Comparison of ENCODE assay signal across 13 cellular contexts in genomic region chr16:25135239-25135878, GRCh38. TPM values are rescaled to one million over a fixed set of nuclear protein-coding genes. Genes with fewer than 3 reads are reported as not detected.
DNase-seq lines count a peak whose midpoint lies in the region; ATAC-seq, FAIRE-seq and TF ChIP-seq lines count a peak whose summit lies in the region.
"Had no signal": no experiment of that assay in that cellular context is flagged by ENCODE, and none has a peak within 500 bp of the region (broad histone marks: within the 10 kb centered on the region; RNA-seq: fewer than 3 reads in every experiment).

No MANE protein-coding gene starts in this region.

- peak; percentile 41 for TF ChIP-seq CTCF in bronchial epithelial cell (IDR thresholded peaks at IDR 0.05; ENCODE audit: insufficient read depth, low read length, severe bottlenecking)
- TF ChIP-seq CTCF in retinal pigment epithelial cell (conservative IDR thresholded peaks at IDR 0.05; ENCODE audit: low read depth, low read length): peak; percentile 60

- H3K36me3 ChIP-seq in bronchial epithelial cell (ENCODE audit: control insufficient read depth, insufficient read depth, low read length): peaks cover 7% of the 10 kb centered on the region

- H3K27me3 ChIP-seq in bronchial epithelial cell (ENCODE audit: control insufficient read depth, insufficient read depth, low read length): no peaks in the 10 kb centered on the region

- intact Hi-C loops in head of caudate nucleus (cut with DNase I): no loop called here

- no peak overlapping the region for H3K4me3 ChIP-seq in bronchial epithelial cell (ENCODE audit: low read depth, low read length)
- no peak overlapping the region for H3K4me3 ChIP-seq in retinal pigment epithelial cell (ENCODE audit: low read length)

- DNase-seq in NCI-H146 (lab: John Stamatoyannopoulos, UW) (peak; percentile 26), NCI-H146 treated with DMSO at 0.1 percent for 48 hours (lab: John Stamatoyannopoulos, UW; ENCODE audit: unreplicated experiment) (no peak), NCI-H226 (peak; percentile 49), bronchial epithelial cell (ENCODE audit: low read depth) (peak; percentile 58), retinal pigment epithelial cell (ENCODE audit: low read depth) (peak; percentile 20), head of caudate nucleus (no peak)
- DNase-seq: activated T-cell treated with anti-CD3 and anti-CD28 coated beads, Interleukin-2, amount 50 U/mL, for 24 hours; AML-193; cortex of kidney; immature natural killer cell; stimulated activated CD8-positive, alpha-beta memory T cell treated with anti-CD3 and anti-CD28 coated beads, Interleukin-4, amount 100 ng/mL, for 48 hours had no signal

- no peak for FAIRE-seq in bronchial epithelial cell (lab: Jason Lieb, UNC)

- ATAC-seq in GM19328 (IDR thresholded peaks at IDR 0.05; ENCODE audit: unreplicated experiment) (no peak), GM21717 (IDR thresholded peaks at IDR 0.05; ENCODE audit: unreplicated experiment) (no peak)

RNA-seq across cellular contexts. Expression of gene LCMT1, which starts 23.8 kb away (rescaled TPM):
- 32.1 and 36.4 TPM in 2 replicates for total RNA-seq in bronchial epithelial cell

Comparison
In these comparisons a context has a peak if more than half of its experiments do, and no peak if none do; other contexts are left out.
1. DNase-seq: peak in NCI-H146 (single experiment), NCI-H226 (single experiment), bronchial epithelial cell (single experiment) and retinal pigment epithelial cell (single experiment); none in NCI-H146 treated with DMSO at 0.1 percent for 48 hours (single experiment) and head of caudate nucleus (0 of 42).